ENCODE assay signal across 28 cellular contexts in genomic region chr7:11415101-11415500, GRCh38.
"Had no signal": no experiment of that assay in that cellular context is flagged by ENCODE, and none has a peak within 500 bp of the region (broad histone marks: within the 10 kb centered on the region; RNA-seq: fewer than 3 reads in every experiment).

No MANE protein-coding gene starts in this region.

- H3K4me3 ChIP-seq: cardiac muscle cell had no signal

- H3K27me3 ChIP-seq: cardiac muscle cell had no signal

- DNase-seq: activated CD4-positive, alpha-beta memory T cell treated with anti-CD3 and anti-CD28 coated beads, Interleukin-2, amount 10 ng/mL, durations not matched to agents 7 days and 5 days; activated CD4-positive, alpha-beta T cell treated with anti-CD3 and anti-CD28 coated beads for 1 hour; activated CD4-positive, alpha-beta T cell treated with anti-CD3 and anti-CD28 coated beads for 48 hours; activated CD4-positive, CD25-positive, alpha-beta regulatory T cell; activated CD8-positive, alpha-beta memory T cell treated with anti-CD3 and anti-CD28 coated beads for 24 hours; activated CD8-positive, alpha-beta memory T cell treated with anti-CD3 and anti-CD28 coated beads, Interleukin-2, amount 10 ng/mL, durations not matched to agents 7 days and 5 days; activated CD8-positive, alpha-beta memory T cell treated with anti-CD3 and anti-CD28 coated beads, Interleukin-2, amount 50 U/mL, for 48 hours; activated effector memory CD4-positive, alpha-beta T cell treated with Interleukin-2 at 50 U/mL for 16 hours; activated naive CD4-positive, alpha-beta T cell treated with anti-CD3 and anti-CD28 coated beads, Interleukin-2, amount 10 ng/mL, durations not matched to agents 7 days and 5 days; activated naive CD8-positive, alpha-beta T cell treated with anti-CD3 and anti-CD28 coated beads, Interleukin-2, amount 50 U/mL, for 24 hours; activated T-cell treated with anti-CD3 and anti-CD28 coated beads, Interleukin-2, amount 50 U/mL, for 48 hours; anterior cingulate cortex; NCI-H1105 treated with DMSO at 0.1 percent for 48 hours; NCI-H1436; NCI-H1694; NCI-H1930; NCI-H2081 treated with DMSO at 0.1 percent for 48 hours; NCI-H226; NCI-H446 treated with DMSO at 0.1 percent for 48 hours; NCI-H524; NK-92 treated with Interleukin-12 subunit alpha and Interleukin-12 subunit beta, amount 100 ng/mL, for 24 hours; Right ventricle myocardium superior; SW 1271; T-helper 1 cell; T-helper 2 cell; T-helper 9 cell; WERI-Rb-1 had no signal

- H3K27ac ChIP-seq: cardiac muscle cell, WERI-Rb-1 had no signal

- ATAC-seq: activated CD8-positive, alpha-beta memory T cell treated with anti-CD3 and anti-CD28 coated beads, Interleukin-2, amount 10 ng/mL, durations not matched to agents 7 days and 5 days; activated naive CD8-positive, alpha-beta T cell treated with anti-CD3 and anti-CD28 coated beads, Interleukin-2, amount 50 U/mL, for 24 hours had no signal

- H3K36me3 ChIP-seq: cardiac muscle cell, WERI-Rb-1 had no signal
